In genomic region chr11:134036484-134037092, GRCh38 we compare ENCODE assay signal across 8 cellular contexts. TPM values are rescaled to one million over a fixed set of nuclear protein-coding genes. Genes with fewer than 3 reads are reported as not detected.
DNase-seq lines count a peak whose midpoint lies in the region; ATAC-seq lines count a peak whose summit lies in the region.

No MANE protein-coding gene starts in this region.

- H3K27me3 Mint-ChIP-seq in activated CD8-positive, alpha-beta T cell treated with anti-CD3 and anti-CD28 coated beads, Interleukin-2, amount 10 ng/mL, durations not matched to agents 7 days and 5 days (ENCODE audit: low read depth): no peaks in the 10 kb centered on the region

- ATAC-seq in GM19043 (IDR thresholded peaks at IDR 0.05; ENCODE audit: low read depth, unreplicated experiment) (peak; percentile 1), left cardiac atrium (peak; percentile 0 to 2), HG03457 (IDR thresholded peaks at IDR 0.05; ENCODE audit: unreplicated experiment) (no peak)
- ATAC-seq in activated CD8-positive, alpha-beta T cell treated with anti-CD3 and anti-CD28 coated beads, Interleukin-2, amount 10 ng/mL, durations not matched to agents 7 days and 5 days: peak; percentile 32

- peak; percentile 46 for DNase-seq in activated CD8-positive, alpha-beta T cell treated with anti-CD3 and anti-CD28 coated beads, Interleukin-2, amount 10 ng/mL, durations not matched to agents 7 days and 5 days
- DNase-seq in left cardiac atrium: no peak
- no peak for DNase-seq in skeletal muscle cell (ENCODE audit: low read depth)
- no peak for DNase-seq in NCI-H2029 treated with DMSO at 0.1 percent for 48 hours (lab: John Stamatoyannopoulos, UW)
- DNase-seq in cerebellar cortex (ENCODE audit: low spot score): no peak
- no peak for DNase-seq in HuH-7.5 (ENCODE audit: low spot score)

- CTCF ChIA-PET in activated CD8-positive, alpha-beta T cell treated with anti-CD3 and anti-CD28 coated beads, Interleukin-2, amount 10 ng/mL, durations not matched to agents 7 days and 5 days (lab: Charles Lee): interaction anchor here (1.0 to 5.4 kb wide), 5 partner anchors 9 to 109 kb away, joined by 4 to 42 read pairs (median 6); no protein-coding TSS in a partner anchor

- intact Hi-C loops in left cardiac atrium (cut with DNase I): no loop called here

- no peaks in the 10 kb centered on the region for H3K9me3 Mint-ChIP-seq in activated CD8-positive, alpha-beta T cell treated with anti-CD3 and anti-CD28 coated beads, Interleukin-2, amount 10 ng/mL, durations not matched to agents 7 days and 5 days (ENCODE audit: insufficient read depth)

- peaks cover 5% of the 10 kb centered on the region for H3K36me3 Mint-ChIP-seq in activated CD8-positive, alpha-beta T cell treated with anti-CD3 and anti-CD28 coated beads, Interleukin-2, amount 10 ng/mL, durations not matched to agents 7 days and 5 days (ENCODE audit: low read depth)

- H3K27ac Mint-ChIP-seq in activated CD8-positive, alpha-beta T cell treated with anti-CD3 and anti-CD28 coated beads, Interleukin-2, amount 10 ng/mL, durations not matched to agents 7 days and 5 days: peak overlapping the region; percentile 90

- H3K4me1 Mint-ChIP-seq in activated CD8-positive, alpha-beta T cell treated with anti-CD3 and anti-CD28 coated beads, Interleukin-2, amount 10 ng/mL, durations not matched to agents 7 days and 5 days (ENCODE audit: low read depth): peaks cover 66% of the 10 kb centered on the region

- POLR2A ChIA-PET in activated CD8-positive, alpha-beta T cell treated with anti-CD3 and anti-CD28 coated beads, Interleukin-2, amount 10 ng/mL, durations not matched to agents 7 days and 5 days (lab: Charles Lee): interaction anchor here (0.5 to 1.7 kb wide), 6 partner anchors 9 to 441 kb away, joined by 3 to 9 read pairs (median 4); partner anchors contain the start of gene IGSF9B

- peak overlapping the region; percentile 86 for H3K4me3 Mint-ChIP-seq in activated CD8-positive, alpha-beta T cell treated with anti-CD3 and anti-CD28 coated beads, Interleukin-2, amount 10 ng/mL, durations not matched to agents 7 days and 5 days

- H3K4me3 ChIP-seq in skeletal muscle cell (ENCODE audit: low read depth, low read length): peak overlapping the region; percentile 63

RNA-seq across cellular contexts. Expression of gene JAM3, which starts 32.3 kb away (rescaled TPM):
- 1 to 10 TPM; 8.0 to 9.6 TPM for total RNA-seq in activated CD8-positive, alpha-beta T cell treated with anti-CD3 and anti-CD28 coated beads, Interleukin-2, amount 10 ng/mL, durations not matched to agents 7 days and 5 days
- 10 to 100 TPM; 28.2 to 31.0 TPM for total RNA-seq in left cardiac atrium
